Comparison of ENCODE assay signal across 10 cellular contexts in genomic region chr2:177397501-177398289, GRCh38. TPM values are rescaled to one million over a fixed set of nuclear protein-coding genes. Genes with fewer than 3 reads are reported as not detected.
DNase-seq lines count a peak whose midpoint lies in the region; ATAC-seq and TF ChIP-seq lines count a peak whose summit lies in the region.
"Had no signal": no experiment of that assay in that cellular context is flagged by ENCODE, and none has a peak within 500 bp of the region (broad histone marks: within the 10 kb centered on the region; RNA-seq: fewer than 3 reads in every experiment).

No MANE protein-coding gene starts in this region.

- H3K4me3 Mint-ChIP-seq in activated naive CD4-positive, alpha-beta T cell treated with anti-CD3 and anti-CD28 coated beads, Interleukin-2, amount 10 ng/mL, durations not matched to agents 7 days and 5 days = no peak overlapping the region

- no peak for DNase-seq in activated naive CD4-positive, alpha-beta T cell treated with anti-CD3 and anti-CD28 coated beads, Interleukin-2, amount 50 U/mL, for 72 hours (ENCODE audit: low spot score in 2 of 2)
- no peak for DNase-seq in activated naive CD4-positive, alpha-beta T cell treated with anti-CD3 and anti-CD28 coated beads, Interleukin-2, amount 10 ng/mL, durations not matched to agents 7 days and 5 days
- DNase-seq in astrocyte of the hippocampus (ENCODE audit: low read depth, low spot score) (peak; percentile 92), left kidney (ENCODE audit: low read depth, low spot score) (peak; percentile 27), vagina (ENCODE audit: extremely low spot score in 2 of 2) (no peak), amygdala (lab: John Stamatoyannopoulos, UW) (no peak), pons (ENCODE audit: low spot score) (no peak)
- DNase-seq: NCI-H2107 had no signal

- peak overlapping the region; percentile 52 to 61 for H3K27ac Mint-ChIP-seq in activated naive CD4-positive, alpha-beta T cell treated with anti-CD3 and anti-CD28 coated beads, Interleukin-2, amount 50 U/mL, for 72 hours
- H3K27ac Mint-ChIP-seq in activated naive CD4-positive, alpha-beta T cell treated with anti-CD3 and anti-CD28 coated beads, Interleukin-2, amount 10 ng/mL, durations not matched to agents 7 days and 5 days = no peak overlapping the region

- peak in 1 of 2 donors; percentile 14 for ATAC-seq in activated naive CD4-positive, alpha-beta T cell treated with anti-CD3 and anti-CD28 coated beads, Interleukin-2, amount 50 U/mL, for 72 hours
- ATAC-seq in HG03354 (IDR thresholded peaks at IDR 0.05; ENCODE audit: poor library complexity, severe bottlenecking, unreplicated experiment) = no peak

- no peaks in the 10 kb centered on the region for H3K36me3 ChIP-seq in vagina

- no peak overlapping the region for H3K4me3 ChIP-seq in vagina

- peak overlapping the region; percentile 19 for H3K27ac ChIP-seq in vagina
- H3K27ac ChIP-seq: C4-2B had no signal

- peaks cover 10 to 13% of the 10 kb centered on the region in 2 donors for H3K36me3 Mint-ChIP-seq in activated naive CD4-positive, alpha-beta T cell treated with anti-CD3 and anti-CD28 coated beads, Interleukin-2, amount 50 U/mL, for 72 hours
- peaks cover 20% of the 10 kb centered on the region for H3K36me3 Mint-ChIP-seq in activated naive CD4-positive, alpha-beta T cell treated with anti-CD3 and anti-CD28 coated beads, Interleukin-2, amount 10 ng/mL, durations not matched to agents 7 days and 5 days

- H3K9me3 Mint-ChIP-seq in activated naive CD4-positive, alpha-beta T cell treated with anti-CD3 and anti-CD28 coated beads, Interleukin-2, amount 50 U/mL, for 72 hours = no peaks in the 10 kb centered on the region
- H3K9me3 Mint-ChIP-seq in activated naive CD4-positive, alpha-beta T cell treated with anti-CD3 and anti-CD28 coated beads, Interleukin-2, amount 10 ng/mL, durations not matched to agents 7 days and 5 days = no peaks in the 10 kb centered on the region

- no peaks in the 10 kb centered on the region for H3K9me3 ChIP-seq in vagina

- no peaks in the 10 kb centered on the region for H3K27me3 Mint-ChIP-seq in activated naive CD4-positive, alpha-beta T cell treated with anti-CD3 and anti-CD28 coated beads, Interleukin-2, amount 10 ng/mL, durations not matched to agents 7 days and 5 days

- no peaks in the 10 kb centered on the region for H3K27me3 ChIP-seq in vagina

- H3K4me1 ChIP-seq in vagina = peaks cover 49% of the 10 kb centered on the region

- no peak for TF ChIP-seq CTCF in vagina (IDR thresholded peaks at IDR 0.05)

- no peak for TF ChIP-seq POLR2A in vagina (IDR thresholded peaks at IDR 0.05)

- H3K4me1 Mint-ChIP-seq in activated naive CD4-positive, alpha-beta T cell treated with anti-CD3 and anti-CD28 coated beads, Interleukin-2, amount 10 ng/mL, durations not matched to agents 7 days and 5 days = peaks cover 35% of the 10 kb centered on the region

- CTCF ChIA-PET in activated naive CD4-positive, alpha-beta T cell treated with anti-CD3 and anti-CD28 coated beads, Interleukin-2, amount 10 ng/mL, durations not matched to agents 7 days and 5 days (lab: Charles Lee) = interaction anchor here (0.6 to 0.9 kb wide), 2 partner anchors 62 to 139 kb away, joined by 4 read pairs; no protein-coding TSS in a partner anchor

- intact Hi-C loops in vagina (cut with DNase I) = no loop called here

RNA-seq across cellular contexts. Expression of gene AGPS, which starts 5.1 kb away (rescaled TPM):
- 10 to 100 TPM; 46.5 to 53.2 TPM for total RNA-seq in activated naive CD4-positive, alpha-beta T cell treated with anti-CD3 and anti-CD28 coated beads, Interleukin-2, amount 50 U/mL, for 72 hours
- 27.3 TPM for total RNA-seq in vagina

Comparison
In these comparisons a context has a peak if more than half of its experiments do, and no peak if none do; other contexts are left out.
1. DNase-seq: peak in astrocyte of the hippocampus (single experiment) and left kidney (single experiment); none in activated naive CD4-positive, alpha-beta T cell treated with anti-CD3 and anti-CD28 coated beads, Interleukin-2, amount 50 U/mL, for 72 hours (0 of 2), activated naive CD4-positive, alpha-beta T cell treated with anti-CD3 and anti-CD28 coated beads, Interleukin-2, amount 10 ng/mL, durations not matched to agents 7 days and 5 days (single experiment), vagina (0 of 2), amygdala (0 of 56) and pons (single experiment).